2 cellular contexts compared by ENCODE assay signal in genomic region chr17:32566303-32566702, GRCh38.
TF ChIP-seq lines count a peak whose summit lies in the region.

No MANE protein-coding gene starts in this region.

TF ChIP-seq in GM23338, 12 proteins besides CTCF, POLR2A, EP300 and RAD21 (continued from another document):
- no peak for TF ChIP-seq REST (IDR thresholded peaks at IDR 0.05; ENCODE audit: unreplicated experiment)

TF ChIP-seq in WTC11, 78 proteins besides CTCF, POLR2A, EP300 and RAD21 (continued from another document):
- no peak for TF ChIP-seq E2F4 (CRISPR knock-in tag; IDR thresholded peaks at IDR 0.05; ENCODE audit: borderline replicate concordance, low read depth)
